Comparison of ENCODE assay signal across 18 cellular contexts in genomic region chr2:217830061-217830460, GRCh38.
"Had no signal": no experiment of that assay in that cellular context is flagged by ENCODE, and none has a peak within 500 bp of the region (broad histone marks: within the 10 kb centered on the region; RNA-seq: fewer than 3 reads in every experiment).

No MANE protein-coding gene starts in this region.

- FAIRE-seq: bronchial epithelial cell had no signal

- DNase-seq: activated CD4-positive, alpha-beta T cell treated with anti-CD3 and anti-CD28 coated beads, Interleukin-2, amount 50 U/mL, for 4 hours; activated CD4-positive, CD25-positive, alpha-beta regulatory T cell treated with anti-CD3 and anti-CD28 coated beads, Interleukin-2, amount 50 U/mL, for 72 hours; activated naive CD4-positive, alpha-beta T cell treated with anti-CD3 and anti-CD28 coated beads for 36 hours; activated naive CD8-positive, alpha-beta T cell treated with anti-CD3 and anti-CD28 coated beads, Interleukin-2, amount 50 U/mL, for 24 hours; dorsolateral prefrontal cortex; endodermal cell; erythroblast; kidney glomerular epithelial cell; naive thymus-derived CD4-positive, alpha-beta T cell; stimulated activated CD4-positive, alpha-beta T cell treated with anti-CD3 and anti-CD28 coated beads, Interleukin-4, amount 100 ng/mL, for 24 hours; stimulated activated naive CD4-positive, alpha-beta T cell; T-helper 9 cell had no signal

- H3K27ac ChIP-seq: dorsolateral prefrontal cortex, parathyroid adenoma, SK-N-MC, suprapubic skin had no signal

- H3K9me3 ChIP-seq: suprapubic skin had no signal

- H3K4me3 ChIP-seq: dorsolateral prefrontal cortex, SK-N-MC, skin epidermis, suprapubic skin had no signal

- H3K9ac ChIP-seq: parathyroid adenoma had no signal

- ATAC-seq: activated naive CD8-positive, alpha-beta T cell treated with anti-CD3 and anti-CD28 coated beads, Interleukin-2, amount 50 U/mL, for 24 hours; activated T-helper 17 cell treated with anti-CD3 and anti-CD28 coated beads, Interleukin-2, amount 50 U/mL, for 72 hours; naive thymus-derived CD4-positive, alpha-beta T cell had no signal

- H3K27me3 ChIP-seq: dorsolateral prefrontal cortex, suprapubic skin had no signal

- H3K4me1 ChIP-seq: parathyroid adenoma had no signal
